In the genomic region with DNA sequence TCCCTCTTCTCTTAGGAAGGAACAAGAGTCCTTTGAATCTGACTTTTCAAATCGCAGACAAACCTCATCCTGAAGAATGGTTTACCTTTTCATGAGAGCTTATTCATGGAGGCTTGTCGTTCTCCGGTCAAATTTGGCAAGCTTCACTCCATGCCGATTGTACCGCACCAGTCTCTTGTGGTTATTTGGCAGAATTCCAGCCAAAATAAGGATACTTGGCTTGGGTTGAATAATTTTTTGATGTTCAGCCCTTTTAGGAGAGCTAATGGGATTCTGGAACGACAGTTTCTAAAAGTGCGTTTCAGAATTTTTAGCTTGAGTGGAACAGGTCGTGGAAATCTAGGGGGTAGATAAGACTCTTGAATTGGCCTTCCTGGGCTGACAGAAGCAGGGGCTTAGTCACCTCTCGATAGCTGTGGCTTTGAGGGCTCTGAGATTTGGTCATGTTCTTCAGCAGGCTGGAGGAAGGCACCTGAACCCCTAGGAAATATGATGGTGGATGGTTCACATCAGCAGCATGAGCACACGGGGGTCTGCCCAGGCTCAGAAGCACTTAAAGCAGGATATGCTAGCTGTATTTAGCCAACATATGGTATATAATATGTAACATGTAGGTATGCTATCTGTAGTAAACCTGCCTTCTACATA, we compare ENCODE assay signal across 8 cellular contexts. TPM values are rescaled to one million over a fixed set of nuclear protein-coding genes. Genes with fewer than 3 reads are reported as not detected.
DNase-seq lines count a peak whose midpoint lies in the region; ATAC-seq, FAIRE-seq and TF ChIP-seq lines count a peak whose summit lies in the region.

No MANE protein-coding gene starts in this region.

- H3K4me2 ChIP-seq in neural cell (ENCODE audit: low read length) = peak overlapping the region; percentile 76

- WGBS in testis, 2 donors = 24 to 29% methylated on average over 9 to 10 of the region's 10 CpGs

- ATAC-seq in GM19328 (IDR thresholded peaks at IDR 0.05; ENCODE audit: unreplicated experiment) (no peak), GM21423 (IDR thresholded peaks at IDR 0.05; ENCODE audit: unreplicated experiment) (no peak)

- FAIRE-seq in bronchial epithelial cell (lab: Jason Lieb, UNC) = no peak

- no peaks in the 10 kb centered on the region for H3F3A ChIP-seq in neural cell (ENCODE audit: insufficient read depth, low read length, poor library complexity, severe bottlenecking)

- no peak for TF ChIP-seq EP300 in neural cell (conservative IDR thresholded peaks at IDR 0.05; ENCODE audit: poor library complexity, severe bottlenecking)

- peak overlapping the region; percentile 83 for H3K4me3 ChIP-seq in bronchial epithelial cell (ENCODE audit: low read depth, low read length)
- peak overlapping the region; percentile 89 for H3K4me3 ChIP-seq in neural cell (ENCODE audit: low read length)
- H3K4me3 ChIP-seq in testis = peak overlapping the region in 1 of 2 donors; percentile 85

- H2AFZ ChIP-seq in neural cell (ENCODE audit: low read depth, low read length) = no peak overlapping the region

- peak overlapping the region; percentile 8; the same call in 1 of the 2 replicates for H3K9ac ChIP-seq in ES-I3 (ENCODE audit: low read depth, low read length)
- H3K9ac ChIP-seq in neural cell (ENCODE audit: low read length) = no peak overlapping the region

- no peak for TF ChIP-seq POLR2A in testis (IDR thresholded peaks at IDR 0.05)

- H3K27ac ChIP-seq in neural cell (ENCODE audit: low read length) (no peak overlapping the region), testis (no peak overlapping the region)

- intact Hi-C loops in testis (cut with DNase I; ENCODE audit: low total_unique reads) = no loop called here

- H3K79me2 ChIP-seq in neural cell (replicated peaks; ENCODE audit: insufficient read depth, low read length) = peaks cover 31% of the 10 kb centered on the region

- DNase-seq in NCI-H345 treated with DMSO at 0.1 percent for 48 hours (lab: John Stamatoyannopoulos, UW; ENCODE audit: unreplicated experiment) (peak; percentile 20), bronchial epithelial cell (ENCODE audit: low read depth) (no peak), testis (no peak), NCI-H1436 treated with DMSO at 0.1 percent for 48 hours (lab: John Stamatoyannopoulos, UW) (no peak)

- no peak for TF ChIP-seq CTCF in bronchial epithelial cell (IDR thresholded peaks at IDR 0.05; ENCODE audit: insufficient read depth, low read length, severe bottlenecking)
- TF ChIP-seq CTCF in neural cell (IDR thresholded peaks at IDR 0.05; ENCODE audit: poor library complexity, severe bottlenecking) = no peak
- no peak for TF ChIP-seq CTCF in testis (IDR thresholded peaks at IDR 0.05)

- H3K9me3 ChIP-seq in ES-I3 (ENCODE audit: control insufficient read depth, insufficient read depth, low read length) (0 out of 2 replicates have a peak, but pooled peaks cover 2% of the 10 kb centered on the region), neural cell (ENCODE audit: low read length) (no peaks in the 10 kb centered on the region), testis (no peaks in the 10 kb centered on the region)

- H3K4me1 ChIP-seq in ES-I3 (ENCODE audit: insufficient read depth, low read length) = peaks cover 28% of the 10 kb centered on the region
- H3K4me1 ChIP-seq in testis = peaks cover 5% of the 10 kb centered on the region

- H3K36me3 ChIP-seq in ES-I3 (ENCODE audit: insufficient read depth, low read length) (no peaks in the 10 kb centered on the region), bronchial epithelial cell (ENCODE audit: control insufficient read depth, insufficient read depth, low read length) (no peaks in the 10 kb centered on the region), neural cell (ENCODE audit: insufficient read depth, low read length) (no peaks in the 10 kb centered on the region), testis (ENCODE audit: low read depth, missing control alignments) (no peaks in the 10 kb centered on the region)

- H3K9me2 ChIP-seq in neural cell (ENCODE audit: insufficient read depth, low read length) = no peaks in the 10 kb centered on the region

- TF ChIP-seq RAD21 in neural cell (conservative IDR thresholded peaks at IDR 0.05) = no peak

- H3K27me3 ChIP-seq in bronchial epithelial cell (ENCODE audit: control insufficient read depth, insufficient read depth, low read length) (no peaks in the 10 kb centered on the region), neural cell (ENCODE audit: insufficient read depth, low read depth, low read length) (no peaks in the 10 kb centered on the region), testis (no peaks in the 10 kb centered on the region)

- H4K20me1 ChIP-seq in neural cell (ENCODE audit: insufficient read depth) = no peaks in the 10 kb centered on the region

TF ChIP-seq in neural cell, 6 proteins besides CTCF, POLR2A, EP300 and RAD21:
- TF ChIP-seq TAF1 (IDR thresholded peaks at IDR 0.05; ENCODE audit: low read depth) = no peak
- TF ChIP-seq SMC3 (conservative IDR thresholded peaks at IDR 0.05; ENCODE audit: poor library complexity) = no peak
- no peak for TF ChIP-seq MXI1 (conservative IDR thresholded peaks at IDR 0.05; ENCODE audit: poor library complexity, severe bottlenecking)
- TF ChIP-seq EZH2 (IDR thresholded peaks at IDR 0.05; ENCODE audit: borderline replicate concordance, insufficient read depth, low read length, poor library complexity, severe bottlenecking) = no peak
- TF ChIP-seq POLR2AphosphoS5 (IDR thresholded peaks at IDR 0.05) = no peak
- TF ChIP-seq, protein P1, sequence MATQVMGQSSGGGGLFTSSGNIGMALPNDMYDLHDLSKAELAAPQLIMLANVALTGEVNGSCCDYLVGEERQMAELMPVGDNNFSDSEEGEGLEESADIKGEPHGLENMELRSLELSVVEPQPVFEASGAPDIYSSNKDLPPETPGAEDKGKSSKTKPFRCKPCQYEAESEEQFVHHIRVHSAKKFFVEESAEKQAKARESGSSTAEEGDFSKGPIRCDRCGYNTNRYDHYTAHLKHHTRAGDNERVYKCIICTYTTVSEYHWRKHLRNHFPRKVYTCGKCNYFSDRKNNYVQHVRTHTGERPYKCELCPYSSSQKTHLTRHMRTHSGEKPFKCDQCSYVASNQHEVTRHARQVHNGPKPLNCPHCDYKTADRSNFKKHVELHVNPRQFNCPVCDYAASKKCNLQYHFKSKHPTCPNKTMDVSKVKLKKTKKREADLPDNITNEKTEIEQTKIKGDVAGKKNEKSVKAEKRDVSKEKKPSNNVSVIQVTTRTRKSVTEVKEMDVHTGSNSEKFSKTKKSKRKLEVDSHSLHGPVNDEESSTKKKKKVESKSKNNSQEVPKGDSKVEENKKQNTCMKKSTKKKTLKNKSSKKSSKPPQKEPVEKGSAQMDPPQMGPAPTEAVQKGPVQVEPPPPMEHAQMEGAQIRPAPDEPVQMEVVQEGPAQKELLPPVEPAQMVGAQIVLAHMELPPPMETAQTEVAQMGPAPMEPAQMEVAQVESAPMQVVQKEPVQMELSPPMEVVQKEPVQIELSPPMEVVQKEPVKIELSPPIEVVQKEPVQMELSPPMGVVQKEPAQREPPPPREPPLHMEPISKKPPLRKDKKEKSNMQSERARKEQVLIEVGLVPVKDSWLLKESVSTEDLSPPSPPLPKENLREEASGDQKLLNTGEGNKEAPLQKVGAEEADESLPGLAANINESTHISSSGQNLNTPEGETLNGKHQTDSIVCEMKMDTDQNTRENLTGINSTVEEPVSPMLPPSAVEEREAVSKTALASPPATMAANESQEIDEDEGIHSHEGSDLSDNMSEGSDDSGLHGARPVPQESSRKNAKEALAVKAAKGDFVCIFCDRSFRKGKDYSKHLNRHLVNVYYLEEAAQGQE (IDR thresholded peaks at IDR 0.05; ENCODE audit: borderline replicate concordance) = no peak

RNA-seq across cellular contexts. Expression of a gene that starts 1.5 kb away (rescaled TPM):
- total RNA-seq in bronchial epithelial cell (49.2 and 52.6 TPM in 2 replicates), testis (10 to 100 TPM; 20.9 to 26.7 TPM)
- polyA plus RNA-seq in neural cell (40.3 and 42.8 TPM in 2 replicates), testis (ENCODE audit: insufficient read depth, low read depth, low replicate concordance) (14.7 TPM)
- 43.6 and 63.1 TPM in 2 replicates for polyA minus RNA-seq in neural cell
